23 cellular contexts compared by ENCODE assay signal in genomic region chr7:130951976-130952313, GRCh38.
DNase-seq lines count a peak whose midpoint lies in the region; ATAC-seq, FAIRE-seq and TF ChIP-seq lines count a peak whose summit lies in the region.
"Had no signal": no experiment of that assay in that cellular context is flagged by ENCODE, and none has a peak within 500 bp of the region (broad histone marks: within the 10 kb centered on the region; RNA-seq: fewer than 3 reads in every experiment).

No MANE protein-coding gene starts in this region.

- H3K27ac Mint-ChIP-seq in astrocyte (ENCODE audit: unreplicated experiment): no peak overlapping the region
- H3K27ac Mint-ChIP-seq in activated CD4-positive, alpha-beta T cell treated with anti-CD3 and anti-CD28 coated beads for 36 hours: no peak overlapping the region
- H3K27ac Mint-ChIP-seq: activated naive CD4-positive, alpha-beta T cell treated with anti-CD3 and anti-CD28 coated beads for 36 hours; stimulated activated naive B cell treated with anti-CD40 and anti-IgM and Interleukin-4, amounts not matched to agents 10 μg/mL and 1 μg/mL and 100 μg/mL, for 72 hours had no signal

- no peaks in the 10 kb centered on the region for H3K9me3 Mint-ChIP-seq in astrocyte (ENCODE audit: unreplicated experiment)
- H3K9me3 Mint-ChIP-seq in activated CD4-positive, alpha-beta T cell treated with anti-CD3 and anti-CD28 coated beads for 36 hours (ENCODE audit: low read depth): no peaks in the 10 kb centered on the region
- H3K9me3 Mint-ChIP-seq: activated naive CD4-positive, alpha-beta T cell treated with anti-CD3 and anti-CD28 coated beads for 36 hours; stimulated activated naive B cell treated with anti-CD40 and anti-IgM and Interleukin-4, amounts not matched to agents 10 μg/mL and 1 μg/mL and 100 μg/mL, for 72 hours had no signal

- peak overlapping the region; percentile 51 for H3K4me2 ChIP-seq in astrocyte (ENCODE audit: low read length)
- no peak overlapping the region for H3K4me2 ChIP-seq in osteoblast (ENCODE audit: insufficient read depth, low read length)

- FAIRE-seq in astrocyte (lab: Jason Lieb, UNC): no peak

- H3K4me1 ChIP-seq in astrocyte (ENCODE audit: insufficient read depth, low read length): peaks cover 12% of the 10 kb centered on the region
- H3K4me1 ChIP-seq in osteoblast (ENCODE audit: insufficient read depth, low read length): peaks cover 38% of the 10 kb centered on the region

- H3K27me3 Mint-ChIP-seq in astrocyte (ENCODE audit: low read depth, unreplicated experiment): no peaks in the 10 kb centered on the region
- no peaks in the 10 kb centered on the region for H3K27me3 Mint-ChIP-seq in activated CD4-positive, alpha-beta T cell treated with anti-CD3 and anti-CD28 coated beads for 36 hours
- H3K27me3 Mint-ChIP-seq: stimulated activated naive B cell treated with anti-CD40 and anti-IgM and Interleukin-4, amounts not matched to agents 10 μg/mL and 1 μg/mL and 100 μg/mL, for 72 hours had no signal

- H3K36me3 Mint-ChIP-seq in astrocyte (ENCODE audit: low read depth, unreplicated experiment): peaks cover 15% of the 10 kb centered on the region
- peaks cover 58% of the 10 kb centered on the region for H3K36me3 Mint-ChIP-seq in activated CD4-positive, alpha-beta T cell treated with anti-CD3 and anti-CD28 coated beads for 36 hours (ENCODE audit: low read depth)

- H3K79me2 ChIP-seq in astrocyte (ENCODE audit: insufficient read depth, low read length) (peaks cover 98% of the 10 kb centered on the region), osteoblast (ENCODE audit: insufficient read depth, low read length) (peaks cover 99% of the 10 kb centered on the region)

- POLR2A ChIA-PET in activated CD4-positive, alpha-beta T cell treated with anti-CD3 and anti-CD28 coated beads for 36 hours (lab: Charles Lee): interaction anchor here (1.1 to 1.3 kb wide), 4 partner anchors 8 to 88 kb away, joined by 3 to 7 read pairs (median 3); no protein-coding TSS in a partner anchor

- CTCF ChIA-PET in activated CD4-positive, alpha-beta T cell treated with anti-CD3 and anti-CD28 coated beads for 36 hours (lab: Charles Lee): interaction anchor here (0.6 to 1.2 kb wide), 5 partner anchors 8 to 88 kb away, joined by 3 to 4 read pairs (median 3); no protein-coding TSS in a partner anchor

- H3K4me1 Mint-ChIP-seq in astrocyte (ENCODE audit: low read depth, unreplicated experiment): peaks cover 41% of the 10 kb centered on the region
- H3K4me1 Mint-ChIP-seq in activated CD4-positive, alpha-beta T cell treated with anti-CD3 and anti-CD28 coated beads for 36 hours: peaks cover 60% of the 10 kb centered on the region

- H2AFZ ChIP-seq in astrocyte (ENCODE audit: low read depth, low read length) (no peak overlapping the region), osteoblast (ENCODE audit: low read length) (no peak overlapping the region)

- H3K36me3 ChIP-seq in astrocyte (ENCODE audit: insufficient read depth, low read length) (peaks cover 5% of the 10 kb centered on the region), osteoblast (ENCODE audit: insufficient read depth, low read length) (peaks cover 66% of the 10 kb centered on the region), WERI-Rb-1 (no peaks in the 10 kb centered on the region)
- H3K36me3 ChIP-seq: transverse colon had no signal

- H4K20me1 ChIP-seq in astrocyte (ENCODE audit: insufficient read depth, low read length) (peaks cover 52% of the 10 kb centered on the region), osteoblast (ENCODE audit: insufficient read depth, low read length) (peaks cover 30% of the 10 kb centered on the region)

- H3K27ac ChIP-seq in astrocyte (ENCODE audit: low read depth, low read length): no peak overlapping the region
- H3K27ac ChIP-seq in osteoblast (ENCODE audit: low read depth, low read length): peak overlapping the region; percentile 34
- H3K27ac ChIP-seq in WERI-Rb-1: no peak overlapping the region
- H3K27ac ChIP-seq: C4-2B had no signal

- no peak for ATAC-seq in activated CD4-positive, alpha-beta T cell treated with anti-CD3 and anti-CD28 coated beads for 36 hours
- ATAC-seq: left lobe of liver; Right ventricle myocardium inferior; stimulated activated naive B cell treated with anti-CD40 and anti-IgM and Interleukin-4, amounts not matched to agents 10 μg/mL and 1 μg/mL and 100 μg/mL, for 72 hours had no signal

- peak overlapping the region; percentile 1 for H3K9ac ChIP-seq in astrocyte (ENCODE audit: low read length)

- peak; percentile 35 for DNase-seq in stimulated activated CD4-positive, alpha-beta T cell treated with anti-CD3 and anti-CD28 coated beads, Interleukin-15, amount 100 ng/mL, for 24 hours
- DNase-seq in stimulated activated CD4-positive, alpha-beta T cell treated with anti-CD3 and anti-CD28 coated beads, Interleukin-12 subunit alpha, Interleukin-12 subunit beta, amount 100 ng/mL, for 4 hours: no peak
- no peak for DNase-seq in astrocyte (ENCODE audit: low read depth)
- no peak for DNase-seq in osteoblast (ENCODE audit: insufficient read length, low spot score, missing footprints)
- no peak for DNase-seq in CD1c-positive myeloid dendritic cell (ENCODE audit: extremely low spot score)
- no peak for DNase-seq in WERI-Rb-1
- DNase-seq in activated CD4-positive, alpha-beta T cell treated with anti-CD3 and anti-CD28 coated beads for 36 hours: no peak
- DNase-seq in GOT3 (lab: John Stamatoyannopoulos, UW): no peak
- DNase-seq: activated CD4-positive, alpha-beta T cell treated with anti-CD3 and anti-CD28 coated beads, Interleukin-2, amount 50 U/mL, for 48 hours; activated naive CD4-positive, alpha-beta T cell treated with anti-CD3 and anti-CD28 coated beads for 36 hours; effector CD4-positive, alpha-beta T cell; GF-D8; glutamatergic neuron; Karpas-422; NCI-H1092; NCI-H2029 treated with DMSO at 0.1 percent for 48 hours; right cardiac atrium; stimulated activated naive B cell treated with anti-CD40 and anti-IgM and Interleukin-4, amounts not matched to agents 10 μg/mL and 1 μg/mL and 100 μg/mL, for 72 hours; SW 1271; transverse colon had no signal

- no peaks in the 10 kb centered on the region for H3K9me3 ChIP-seq in astrocyte (ENCODE audit: insufficient read depth, low read depth, low read length)
- no peaks in the 10 kb centered on the region for H3K9me3 ChIP-seq in osteoblast (ENCODE audit: low read depth, low read length)
- no peaks in the 10 kb centered on the region for H3K9me3 ChIP-seq in WERI-Rb-1 (ENCODE audit: severe bottlenecking)
- H3K9me3 ChIP-seq: transverse colon had no signal

- H3K27me3 ChIP-seq in astrocyte (ENCODE audit: insufficient read depth, low read length): no peaks in the 10 kb centered on the region
- no peaks in the 10 kb centered on the region for H3K27me3 ChIP-seq in osteoblast (ENCODE audit: insufficient read depth, low read length)
- H3K27me3 ChIP-seq in WERI-Rb-1 (ENCODE audit: insufficient read depth, low read depth, severe bottlenecking): no peaks in the 10 kb centered on the region
- H3K27me3 ChIP-seq: transverse colon had no signal

- H3K4me3 Mint-ChIP-seq in astrocyte (ENCODE audit: unreplicated experiment): no peak overlapping the region
- no peak overlapping the region for H3K4me3 Mint-ChIP-seq in activated CD4-positive, alpha-beta T cell treated with anti-CD3 and anti-CD28 coated beads for 36 hours

- intact Hi-C loops in activated CD4-positive, alpha-beta T cell treated with anti-CD3 and anti-CD28 coated beads for 36 hours (cut with DNase I, micrococcal nuclease): no loop called here

- no peak for TF ChIP-seq CTCF in astrocyte (IDR thresholded peaks at IDR 0.05; ENCODE audit: insufficient read depth, low read depth, low read length)
- TF ChIP-seq CTCF in osteoblast (IDR thresholded peaks at IDR 0.05; ENCODE audit: extremely low read depth, low read depth, low read length): no peak
- TF ChIP-seq CTCF in WERI-Rb-1 (IDR thresholded peaks at IDR 0.05; ENCODE audit: low read depth, low read length): no peak

- H3K4me3 ChIP-seq in astrocyte (ENCODE audit: insufficient read depth, low read depth, low read length): no peak overlapping the region
- no peak overlapping the region for H3K4me3 ChIP-seq in osteoblast (ENCODE audit: insufficient read depth, low read length)
- no peak overlapping the region for H3K4me3 ChIP-seq in WERI-Rb-1 (ENCODE audit: low read depth, low read length)
- H3K4me3 ChIP-seq: transverse colon had no signal
